17 cellular contexts compared by ENCODE assay signal in the genomic region with DNA sequence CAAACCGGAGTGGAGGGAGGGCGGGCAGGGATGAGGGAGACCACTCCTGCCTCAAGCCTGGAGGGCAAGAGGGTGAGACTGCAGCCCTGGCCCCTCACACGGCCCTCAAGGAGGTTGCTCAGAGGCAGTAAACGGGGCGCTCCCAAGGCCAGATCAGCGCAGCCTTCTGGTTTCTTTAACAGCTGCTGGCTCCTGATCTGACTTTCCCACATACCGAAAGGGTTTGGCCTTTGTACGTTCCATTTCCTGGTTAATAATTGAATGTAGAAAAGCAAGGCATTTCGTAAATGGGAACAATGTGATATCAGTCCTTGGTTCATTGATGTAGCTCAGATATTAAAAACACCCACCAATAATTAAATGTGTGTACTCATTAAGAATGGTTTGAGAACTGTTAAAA.
DNase-seq lines count a peak whose midpoint lies in the region; ATAC-seq and TF ChIP-seq lines count a peak whose summit lies in the region.
"Had no signal": no experiment of that assay in that cellular context is flagged by ENCODE, and none has a peak within 500 bp of the region (broad histone marks: within the 10 kb centered on the region; RNA-seq: fewer than 3 reads in every experiment).

No MANE protein-coding gene starts in this region.

- H3K36me3 ChIP-seq in body of pancreas (replicated peaks in 1 of 2; ENCODE audit: insufficient read depth in 1 of 2, low read depth in 2 of 2) (no peaks in the 10 kb centered on the region), upper lobe of right lung (no peaks in the 10 kb centered on the region), testis (ENCODE audit: low read depth, missing control alignments) (no peaks in the 10 kb centered on the region)

- H3K27me3 ChIP-seq in body of pancreas, result no peaks in the 10 kb centered on the region
- H3K27me3 ChIP-seq in upper lobe of right lung, result no peaks in the 10 kb centered on the region
- no peaks in the 10 kb centered on the region for H3K27me3 ChIP-seq in testis

- CTCF ChIA-PET in activated CD8-positive, alpha-beta memory T cell treated with anti-CD3 and anti-CD28 coated beads, Interleukin-2, amount 10 ng/mL, durations not matched to agents 7 days and 5 days (lab: Charles Lee), result interaction anchor here (1.2 to 4.1 kb wide), 2 partner anchors 56 to 861 kb away, joined by 3 to 32 read pairs; no protein-coding TSS in a partner anchor

- peak overlapping the region; percentile 42 for H3K4me3 Mint-ChIP-seq in activated CD8-positive, alpha-beta memory T cell treated with anti-CD3 and anti-CD28 coated beads, Interleukin-2, amount 10 ng/mL, durations not matched to agents 7 days and 5 days
- H3K4me3 Mint-ChIP-seq: activated naive CD4-positive, alpha-beta T cell treated with anti-CD3 and anti-CD28 coated beads for 36 hours; T-helper 2 cell treated with Interferon-gamma antibody and Interleukin-4, amounts not matched to agents 5 μg/mL and 100 μg/mL, for 36 hours had no signal

- H3K36me3 Mint-ChIP-seq in activated CD8-positive, alpha-beta memory T cell treated with anti-CD3 and anti-CD28 coated beads, Interleukin-2, amount 10 ng/mL, durations not matched to agents 7 days and 5 days, result peaks cover 2% of the 10 kb centered on the region
- H3K36me3 Mint-ChIP-seq: naive thymus-derived CD4-positive, alpha-beta T cell had no signal

- intact Hi-C loops in body of pancreas (cut with DNase I), result loop anchor here (10.0 kb wide), 1 partner anchor 602 kb away; no protein-coding TSS in a partner anchor
- intact Hi-C loops in upper lobe of right lung (cut with DNase I), result loop anchor here (10.0 kb wide), 1 partner anchor 862 kb away; no protein-coding TSS in a partner anchor
- intact Hi-C loops in testis (cut with DNase I; ENCODE audit: low total_unique reads), result loop anchor here (10.0 kb wide), 2 partner anchors 602 to 862 kb away; no protein-coding TSS in a partner anchor

- no peak for ATAC-seq in activated CD8-positive, alpha-beta memory T cell treated with anti-CD3 and anti-CD28 coated beads, Interleukin-2, amount 10 ng/mL, durations not matched to agents 7 days and 5 days
- ATAC-seq in body of pancreas (peak; percentile 87), upper lobe of right lung (peak; percentile 40)
- ATAC-seq: naive thymus-derived CD4-positive, alpha-beta T cell; stimulated activated naive CD8-positive, alpha-beta T cell treated with anti-CD3 and anti-CD28 coated beads, Interleukin-15, Interleukin-2, amounts not matched to agents 100 U/mL and 50 U/mL, for 24 hours had no signal

- no peak for DNase-seq in activated CD8-positive, alpha-beta memory T cell treated with anti-CD3 and anti-CD28 coated beads, Interleukin-2, amount 10 ng/mL, durations not matched to agents 7 days and 5 days
- DNase-seq in activated CD8-positive, alpha-beta memory T cell treated with anti-CD3 and anti-CD28 coated beads, Interleukin-2, amount 50 U/mL, for 48 hours, result no peak
- DNase-seq in body of pancreas (peak; percentile 70 to 82 (median 79)), left kidney (ENCODE audit: low read depth, low spot score) (peak; percentile 62), upper lobe of right lung (no peak), NCI-H2227 treated with DMSO at 0.1 percent for 48 hours (lab: John Stamatoyannopoulos, UW) (no peak), GM19238 (ENCODE audit: insufficient read length, low spot score) (no peak), testis (no peak)
- DNase-seq: activated CD4-positive, CD25-positive, alpha-beta regulatory T cell treated with anti-CD3 and anti-CD28 coated beads, Interleukin-2, amount 50 U/mL, for 72 hours; activated naive CD4-positive, alpha-beta T cell treated with anti-CD3 and anti-CD28 coated beads for 36 hours; hippocampal formation; naive thymus-derived CD4-positive, alpha-beta T cell; NCI-H1436; SHP77; stimulated activated naive CD8-positive, alpha-beta T cell treated with anti-CD3 and anti-CD28 coated beads, Interleukin-15, Interleukin-2, amounts not matched to agents 100 U/mL and 50 U/mL, for 24 hours had no signal

- TF ChIP-seq POLR2A in body of pancreas (IDR thresholded peaks at IDR 0.05) (peak in 2 of 3 donors; percentile 34 to 41), testis (IDR thresholded peaks at IDR 0.05) (no peak)

- no peaks in the 10 kb centered on the region for H3K9me3 ChIP-seq in body of pancreas
- no peaks in the 10 kb centered on the region for H3K9me3 ChIP-seq in upper lobe of right lung
- H3K9me3 ChIP-seq in testis, result no peaks in the 10 kb centered on the region

- H3K4me1 ChIP-seq in body of pancreas (peaks cover 31% of the 10 kb centered on the region), upper lobe of right lung (peaks cover 10% of the 10 kb centered on the region), testis (no peaks in the 10 kb centered on the region)

- H3K4me1 Mint-ChIP-seq in activated CD8-positive, alpha-beta memory T cell treated with anti-CD3 and anti-CD28 coated beads, Interleukin-2, amount 10 ng/mL, durations not matched to agents 7 days and 5 days, result peaks cover 37% of the 10 kb centered on the region

- H3K27ac ChIP-seq in body of pancreas (peak overlapping the region; percentile 76 to 88 (median 78)), upper lobe of right lung (no peak overlapping the region), testis (no peak overlapping the region)

- peaks cover 3% of the 10 kb centered on the region for H3K27me3 Mint-ChIP-seq in activated CD8-positive, alpha-beta memory T cell treated with anti-CD3 and anti-CD28 coated beads, Interleukin-2, amount 10 ng/mL, durations not matched to agents 7 days and 5 days

- 14 to 20% methylated on average over 9 of the region's 9 CpGs for WGBS in body of pancreas, 2 donors
- 83 to 85% methylated on average over 5 to 9 of the region's 9 CpGs for WGBS in testis, 2 donors

- H3K27ac Mint-ChIP-seq in activated CD8-positive, alpha-beta memory T cell treated with anti-CD3 and anti-CD28 coated beads, Interleukin-2, amount 10 ng/mL, durations not matched to agents 7 days and 5 days, result peak overlapping the region; percentile 53
- H3K27ac Mint-ChIP-seq: activated naive CD4-positive, alpha-beta T cell treated with anti-CD3 and anti-CD28 coated beads for 36 hours; dendritic cell treated with granulocyte-macrophage colony-stimulating factor and Interleukin-4, amounts not matched to agents 40 ng/mL and 50 ng/mL, for 4 days; naive thymus-derived CD4-positive, alpha-beta T cell; T-helper 2 cell treated with Interferon-gamma antibody and Interleukin-4, amounts not matched to agents 5 μg/mL and 100 μg/mL, for 36 hours had no signal

- no peak for TF ChIP-seq CTCF in body of pancreas (IDR thresholded peaks at IDR 0.05)
- TF ChIP-seq CTCF in upper lobe of right lung (IDR thresholded peaks at IDR 0.05), result no peak
- TF ChIP-seq CTCF in testis (IDR thresholded peaks at IDR 0.05), result no peak

- H3K4me3 ChIP-seq in body of pancreas, result no peak overlapping the region
- H3K4me3 ChIP-seq in upper lobe of right lung, result no peak overlapping the region
- no peak overlapping the region for H3K4me3 ChIP-seq in testis

- H3K9me3 Mint-ChIP-seq in activated CD8-positive, alpha-beta memory T cell treated with anti-CD3 and anti-CD28 coated beads, Interleukin-2, amount 10 ng/mL, durations not matched to agents 7 days and 5 days (ENCODE audit: low read depth), result no peaks in the 10 kb centered on the region
- H3K9me3 Mint-ChIP-seq: activated naive CD4-positive, alpha-beta T cell treated with anti-CD3 and anti-CD28 coated beads for 36 hours; dendritic cell treated with granulocyte-macrophage colony-stimulating factor and Interleukin-4, amounts not matched to agents 40 ng/mL and 50 ng/mL, for 4 days; naive thymus-derived CD4-positive, alpha-beta T cell; T-helper 2 cell treated with Interferon-gamma antibody and Interleukin-4, amounts not matched to agents 5 μg/mL and 100 μg/mL, for 36 hours had no signal

Comparison
In these comparisons a context has a peak if more than half of its experiments do, and no peak if none do; other contexts are left out.
1. DNase-seq: peak in body of pancreas (4 of 4) and left kidney (single experiment); none in activated CD8-positive, alpha-beta memory T cell treated with anti-CD3 and anti-CD28 coated beads, Interleukin-2, amount 10 ng/mL, durations not matched to agents 7 days and 5 days (single experiment), activated CD8-positive, alpha-beta memory T cell treated with anti-CD3 and anti-CD28 coated beads, Interleukin-2, amount 50 U/mL, for 48 hours (single experiment), upper lobe of right lung (single experiment), NCI-H2227 treated with DMSO at 0.1 percent for 48 hours (single experiment), GM19238 (single experiment) and testis (single experiment).
2. H3K27ac ChIP-seq: peak in body of pancreas (4 of 4); none in upper lobe of right lung (single experiment) and testis (0 of 2).